In genomic region chr13:30031488-30031887, GRCh38 we compare ENCODE assay signal across 2 cellular contexts.
TF ChIP-seq lines count a peak whose summit lies in the region.

No MANE protein-coding gene starts in this region.

TF ChIP-seq in IMR-90, 13 proteins besides CTCF, POLR2A, EP300 and RAD21:
- no peak for TF ChIP-seq FOS (IDR thresholded peaks at IDR 0.05; ENCODE audit: low read depth, low read length)
TF ChIP-seq in IMR-90: peak in this region for 0.

TF ChIP-seq in H1, 55 proteins besides CTCF, POLR2A, EP300 and RAD21:
- no peak for TF ChIP-seq SUZ12 (IDR thresholded peaks at IDR 0.05; ENCODE audit: low read length)
- no peak for TF ChIP-seq CHD7 (IDR thresholded peaks at IDR 0.05; ENCODE audit: insufficient replicate concordance, low read length)
- TF ChIP-seq JUND (IDR thresholded peaks at IDR 0.05; ENCODE audit: low read length) = no peak
- no peak for TF ChIP-seq HDAC6 (IDR thresholded peaks at IDR 0.05; ENCODE audit: low read depth, low read length)
- TF ChIP-seq ZNF274 (IDR thresholded peaks at IDR 0.05; ENCODE audit: borderline replicate concordance, extremely low read depth, low read length) = no peak
- no peak for TF ChIP-seq SP4 (IDR thresholded peaks at IDR 0.05; ENCODE audit: low read length)
- TF ChIP-seq KDM4A (IDR thresholded peaks at IDR 0.05; ENCODE audit: low read depth, low read length, severe bottlenecking) = no peak
- no peak for TF ChIP-seq SP1 (IDR thresholded peaks at IDR 0.05; ENCODE audit: low read depth, low read length)
- TF ChIP-seq KDM5A (IDR thresholded peaks at IDR 0.05; ENCODE audit: low read length) = no peak
- no peak for TF ChIP-seq RBBP5 (IDR thresholded peaks at IDR 0.05; ENCODE audit: borderline replicate concordance, low read depth, low read length)
- TF ChIP-seq USF2 (IDR thresholded peaks at IDR 0.05; ENCODE audit: low read length) = no peak
- no peak for TF ChIP-seq CHD2 (IDR thresholded peaks at IDR 0.05; ENCODE audit: low read length)
- no peak for TF ChIP-seq POLR2AphosphoS5 (IDR thresholded peaks at IDR 0.05; ENCODE audit: low read depth, low read length)
- TF ChIP-seq, protein P1, sequence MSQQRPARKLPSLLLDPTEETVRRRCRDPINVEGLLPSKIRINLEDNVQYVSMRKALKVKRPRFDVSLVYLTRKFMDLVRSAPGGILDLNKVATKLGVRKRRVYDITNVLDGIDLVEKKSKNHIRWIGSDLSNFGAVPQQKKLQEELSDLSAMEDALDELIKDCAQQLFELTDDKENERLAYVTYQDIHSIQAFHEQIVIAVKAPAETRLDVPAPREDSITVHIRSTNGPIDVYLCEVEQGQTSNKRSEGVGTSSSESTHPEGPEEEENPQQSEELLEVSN (IDR thresholded peaks at IDR 0.05) = no peak
- no peak for TF ChIP-seq SIX5 (IDR thresholded peaks at IDR 0.05; ENCODE audit: low read depth, low read length)
- TF ChIP-seq EGR1 (IDR thresholded peaks at IDR 0.05; ENCODE audit: borderline replicate concordance, low read depth, low read length) = no peak
- no peak for TF ChIP-seq BACH1 (IDR thresholded peaks at IDR 0.05; ENCODE audit: low read length)
